Comparison of ENCODE assay signal across 1 cellular context in the genomic region with DNA sequence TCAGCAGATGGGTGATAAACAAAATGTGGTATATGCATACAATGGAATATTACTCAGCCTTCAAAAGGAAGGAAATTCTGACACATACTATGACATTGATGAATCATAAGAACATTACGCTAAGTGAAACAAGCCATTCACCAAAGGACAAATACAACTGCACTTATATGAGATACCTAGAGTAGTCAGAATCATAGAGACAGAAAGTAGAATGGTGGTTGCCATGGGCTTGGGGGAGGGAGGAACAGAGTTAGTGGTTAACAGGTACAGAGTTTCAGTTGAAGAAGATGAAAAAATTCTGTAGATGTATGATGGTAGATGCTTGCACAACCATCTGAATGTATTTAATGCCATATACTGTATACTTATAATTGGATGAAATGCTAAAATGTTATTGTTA.
TF ChIP-seq lines count a peak whose summit lies in the region.

No MANE protein-coding gene starts in this region.

TF ChIP-seq in K562, 482 proteins besides CTCF, POLR2A, EP300 and RAD21:
- TF ChIP-seq TFAM (CRISPR knock-in tag; conservative IDR thresholded peaks at IDR 0.05), result no peak
- peak; percentile 50 for TF ChIP-seq ZNF146 (CRISPR knock-in tag; IDR thresholded peaks at IDR 0.05; ENCODE audit: unreplicated experiment)
